1 cellular context compared by ENCODE assay signal in genomic region chr18:36240510-36240909, GRCh38. TPM values are rescaled to one million over a fixed set of nuclear protein-coding genes. Genes with fewer than 3 reads are reported as not detected.
"Had no signal": no experiment of that assay in that cellular context is flagged by ENCODE, and none has a peak within 500 bp of the region (broad histone marks: within the 10 kb centered on the region; RNA-seq: fewer than 3 reads in every experiment).

No MANE protein-coding gene starts in this region.

RNA-seq across cellular contexts. Expression of gene MOCOS, which starts 53.2 kb away (rescaled TPM):
- total RNA-seq: G401 had no signal
